ENCODE assay signal across 23 cellular contexts in the genomic region with DNA sequence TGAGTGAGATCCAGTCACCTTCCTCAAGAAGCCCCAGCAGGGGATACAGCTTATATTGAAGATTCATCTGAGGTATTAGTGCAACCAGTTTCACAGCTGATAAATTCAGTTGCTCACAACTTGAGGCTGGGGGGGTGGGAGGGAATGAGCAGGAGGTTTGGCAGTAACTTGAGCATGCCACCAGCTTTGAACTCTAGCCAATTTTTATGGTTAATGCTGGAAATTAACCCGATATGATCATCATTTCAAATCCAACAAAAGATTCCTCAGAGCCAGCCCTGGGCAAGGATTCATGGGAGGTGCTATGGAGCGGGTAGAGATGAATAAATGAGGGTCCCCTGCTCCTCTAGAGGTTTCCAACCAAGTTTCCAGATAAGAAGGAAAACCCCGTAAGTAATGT.
"Had no signal": no experiment of that assay in that cellular context is flagged by ENCODE, and none has a peak within 500 bp of the region (broad histone marks: within the 10 kb centered on the region; RNA-seq: fewer than 3 reads in every experiment).

No MANE protein-coding gene starts in this region.

- H3K27me3 ChIP-seq: esophagus muscularis mucosa, gastrocnemius medialis, right lobe of liver, testis, tibial nerve, upper lobe of right lung, vagina had no signal

- H3K9me3 Mint-ChIP-seq: effector memory CD8-positive, alpha-beta T cell had no signal

- H3K27ac ChIP-seq: epithelial cell of prostate, esophagus muscularis mucosa, heart right ventricle, parathyroid adenoma, prostate gland, right lobe of liver, spleen, testis, tibial nerve, upper lobe of right lung, vagina had no signal

- H3K4me3 ChIP-seq: esophagus muscularis mucosa, gastrocnemius medialis, heart right ventricle, prostate gland, right lobe of liver, spleen, testis, tibial nerve, upper lobe of right lung, vagina had no signal

- H3K9ac ChIP-seq: parathyroid adenoma had no signal

- H3K79me2 ChIP-seq: parathyroid adenoma had no signal

- H3K4me3 Mint-ChIP-seq: effector memory CD8-positive, alpha-beta T cell; naive thymus-derived CD4-positive, alpha-beta T cell; nephron progenitor cell; stimulated activated naive B cell treated with anti-CD40 and anti-IgM and Interleukin-4, amounts not matched to agents 10 μg/mL and 1 μg/mL and 100 μg/mL, for 72 hours; stimulated activated naive CD8-positive, alpha-beta T cell treated with anti-CD3 and anti-CD28 coated beads, Interleukin-15, amount 100 ng/mL, for 72 hours had no signal

- H3K9me3 ChIP-seq: esophagus muscularis mucosa, gastrocnemius medialis, prostate gland, right lobe of liver, testis, upper lobe of right lung, vagina had no signal

- H3K4me1 ChIP-seq: parathyroid adenoma, prostate gland had no signal

- DNase-seq: effector memory CD8-positive, alpha-beta T cell; gastrocnemius medialis; heart right ventricle; hypothalamus; islet precursor cell; mammary epithelial cell; naive thymus-derived CD4-positive, alpha-beta T cell; nephron progenitor cell; right lobe of liver; spleen; stimulated activated CD4-positive, alpha-beta T cell treated with anti-CD3 and anti-CD28 coated beads, Interleukin-15, amount 100 ng/mL, for 24 hours; stimulated activated CD4-positive, alpha-beta T cell treated with anti-CD3 and anti-CD28 coated beads, Interleukin-1b, Interleukin-23, amount 100 ng/mL, for 48 hours; stimulated activated CD4-positive, alpha-beta T cell treated with anti-CD3 and anti-CD28 coated beads, Interleukin-4, amount 100 ng/mL, for 4 hours; stimulated activated naive B cell treated with anti-CD40 and anti-IgM and Interleukin-4, amounts not matched to agents 10 μg/mL and 1 μg/mL and 100 μg/mL, for 72 hours; stimulated activated naive CD8-positive, alpha-beta T cell treated with anti-CD3 and anti-CD28 coated beads, Interleukin-15, amount 100 ng/mL, for 72 hours; testis; upper lobe of right lung had no signal

- H3K36me3 ChIP-seq: esophagus muscularis mucosa, gastrocnemius medialis, heart right ventricle, prostate gland, right lobe of liver, spleen, tibial nerve, upper lobe of right lung, vagina had no signal

- H3K27ac Mint-ChIP-seq: effector memory CD8-positive, alpha-beta T cell; naive thymus-derived CD4-positive, alpha-beta T cell; nephron progenitor cell; stimulated activated naive B cell treated with anti-CD40 and anti-IgM and Interleukin-4, amounts not matched to agents 10 μg/mL and 1 μg/mL and 100 μg/mL, for 72 hours; stimulated activated naive CD8-positive, alpha-beta T cell treated with anti-CD3 and anti-CD28 coated beads, Interleukin-15, amount 100 ng/mL, for 72 hours had no signal

- H2AFZ ChIP-seq: parathyroid adenoma had no signal
